Comparison of ENCODE assay signal across 1 cellular context in genomic region chr1:1614204-1614953, GRCh38.
TF ChIP-seq lines count a peak whose summit lies in the region.

No MANE protein-coding gene starts in this region.

TF ChIP-seq in K562, 482 proteins besides CTCF, POLR2A, EP300 and RAD21 (continued from another document and continues in another):
- TF ChIP-seq ZNF512 (tag; IDR thresholded peaks at IDR 0.05) (no peak), FOSL1 (tag; conservative IDR thresholded peaks at IDR 0.05) (no peak), TRIM25 (IDR thresholded peaks at IDR 0.05; ENCODE audit: borderline replicate concordance) (0 out of 2 replicates have a peak, but pooled peaks have one; percentile 81), RHOXF2B (CRISPR knock-in tag; conservative IDR thresholded peaks at IDR 0.05) (no peak), EWSR1 (IDR thresholded peaks at IDR 0.05; ENCODE audit: borderline replicate concordance, low read depth, partially characterized antibody) (no peak), ZNF785 (CRISPR knock-in tag; IDR thresholded peaks at IDR 0.05) (no peak), ZKSCAN1 (IDR thresholded peaks at IDR 0.05; ENCODE audit: low read depth, low read length) (0 out of 2 replicates have a peak, but pooled peaks have one; percentile 13), ZNF639 (CRISPR knock-in tag; conservative IDR thresholded peaks at IDR 0.05 in 1 of 2, IDR thresholded peaks at IDR 0.05 in 1 of 2) (no peak; a peak in 1 of 4 replicates), NFIX (CRISPR knock-in tag; IDR thresholded peaks at IDR 0.05; ENCODE audit: low read depth) (no peak), MEF2A (IDR thresholded peaks at IDR 0.05; ENCODE audit: control insufficient read depth, low read depth, low read length) (no peak), TCF7L2 (IDR thresholded peaks at IDR 0.05; ENCODE audit: low read depth, low read length) (no peak), NR3C1 (CRISPR knock-in tag; IDR thresholded peaks at IDR 0.05) (no peak), ELF2 (CRISPR knock-in tag; IDR thresholded peaks at IDR 0.05) (no peak), L3MBTL2 (IDR thresholded peaks at IDR 0.05) (peak; percentile 46; the same call in 1 of the 2 replicates), PPARD (CRISPR knock-in tag; IDR thresholded peaks at IDR 0.05) (no peak), ZNF280A (IDR thresholded peaks at IDR 0.05; ENCODE audit: low read depth, partially characterized antibody) (no peak), SMAD1 (IDR thresholded peaks at IDR 0.05; ENCODE audit: low read depth, low read length, partially characterized antibody) (no peak), CHD1 (IDR thresholded peaks at IDR 0.05; ENCODE audit: low read length) (peak; percentile 46), U2AF2 (optimal IDR thresholded peaks at IDR 0.05; ENCODE audit: low read depth, low read length) (no peak), ZFP1 (CRISPR knock-in tag; IDR thresholded peaks at IDR 0.05) (no peak), ZBED1 (IDR thresholded peaks at IDR 0.05) (no peak), PREB (CRISPR knock-in tag; IDR thresholded peaks at IDR 0.05) (peak; percentile 99), MYC (IDR thresholded peaks at IDR 0.05; ENCODE audit: low read depth, low read length) (no peak; the same call in 1 of the 2 replicates), MYC (CRISPR knock-in tag; IDR thresholded peaks at IDR 0.05; ENCODE audit: borderline replicate concordance, low read depth) (no peak), ZNF184 (CRISPR knock-in tag; IDR thresholded peaks at IDR 0.05) (no peak), BRF2 (IDR thresholded peaks at IDR 0.05; ENCODE audit: borderline replicate concordance, insufficient read depth, insufficient read length) (no peak), ZHX1 (conservative IDR thresholded peaks at IDR 0.05; ENCODE audit: low read length) (no peak), IRF9 (tag; IDR thresholded peaks at IDR 0.05) (no peak), DMBX1 (CRISPR knock-in tag; IDR thresholded peaks at IDR 0.05; ENCODE audit: borderline replicate concordance) (no peak), ZBTB11 (CRISPR knock-in tag; IDR thresholded peaks at IDR 0.05) (no peak), ZNF445 (CRISPR knock-in tag; IDR thresholded peaks at IDR 0.05; ENCODE audit: low read depth) (no peak), CBFB (CRISPR knock-in tag; IDR thresholded peaks at IDR 0.05) (0 out of 2 replicates have a peak, but pooled peaks have one; percentile 5), KLF16 (IDR thresholded peaks at IDR 0.05) (no peak), ZNF174 (CRISPR knock-in tag; IDR thresholded peaks at IDR 0.05) (no peak), ZNF518B (CRISPR knock-in tag; IDR thresholded peaks at IDR 0.05) (no peak), TEAD4 (IDR thresholded peaks at IDR 0.05; ENCODE audit: low read length) (peak; percentile 85), TEAD4 (CRISPR knock-in tag; IDR thresholded peaks at IDR 0.05; ENCODE audit: borderline replicate concordance) (0 out of 2 replicates have a peak, but pooled peaks have one; percentile 62), MNT (conservative IDR thresholded peaks at IDR 0.05) (peak; percentile 82 to 84)
